ENCODE assay signal across 1 cellular context in the genomic region with DNA sequence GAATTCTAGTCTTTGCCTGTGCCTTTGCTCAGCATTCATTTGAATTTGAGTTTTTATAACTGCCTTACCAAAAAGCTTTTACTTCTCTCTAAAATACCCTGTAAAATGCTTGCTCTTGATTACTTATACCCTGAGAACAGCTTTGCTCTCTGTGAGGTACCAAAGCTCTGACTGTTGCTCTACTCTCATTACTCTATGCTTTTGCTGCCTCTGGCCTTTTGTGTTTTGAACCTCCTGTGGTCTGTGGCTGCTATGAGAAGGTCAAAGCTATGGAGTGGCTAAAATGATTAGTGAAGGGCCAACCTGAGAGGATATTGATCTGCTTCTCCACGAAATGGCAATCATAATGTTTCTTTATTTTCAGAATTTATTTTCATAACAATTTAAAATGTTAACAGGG.
TF ChIP-seq lines count a peak whose summit lies in the region.

No MANE protein-coding gene starts in this region.

TF ChIP-seq in WTC11, 78 proteins besides CTCF, POLR2A, EP300 and RAD21 (continued from another document):
- TF ChIP-seq, protein P1, sequence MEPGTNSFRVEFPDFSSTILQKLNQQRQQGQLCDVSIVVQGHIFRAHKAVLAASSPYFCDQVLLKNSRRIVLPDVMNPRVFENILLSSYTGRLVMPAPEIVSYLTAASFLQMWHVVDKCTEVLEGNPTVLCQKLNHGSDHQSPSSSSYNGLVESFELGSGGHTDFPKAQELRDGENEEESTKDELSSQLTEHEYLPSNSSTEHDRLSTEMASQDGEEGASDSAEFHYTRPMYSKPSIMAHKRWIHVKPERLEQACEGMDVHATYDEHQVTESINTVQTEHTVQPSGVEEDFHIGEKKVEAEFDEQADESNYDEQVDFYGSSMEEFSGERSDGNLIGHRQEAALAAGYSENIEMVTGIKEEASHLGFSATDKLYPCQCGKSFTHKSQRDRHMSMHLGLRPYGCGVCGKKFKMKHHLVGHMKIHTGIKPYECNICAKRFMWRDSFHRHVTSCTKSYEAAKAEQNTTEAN (CRISPR knock-in tag; IDR thresholded peaks at IDR 0.05), result no peak
- TF ChIP-seq ZNF423 (CRISPR knock-in tag; IDR thresholded peaks at IDR 0.05) (no peak), ZNF396 (CRISPR knock-in tag; IDR thresholded peaks at IDR 0.05; ENCODE audit: borderline replicate concordance) (no peak)
- TF ChIP-seq, protein P2, sequence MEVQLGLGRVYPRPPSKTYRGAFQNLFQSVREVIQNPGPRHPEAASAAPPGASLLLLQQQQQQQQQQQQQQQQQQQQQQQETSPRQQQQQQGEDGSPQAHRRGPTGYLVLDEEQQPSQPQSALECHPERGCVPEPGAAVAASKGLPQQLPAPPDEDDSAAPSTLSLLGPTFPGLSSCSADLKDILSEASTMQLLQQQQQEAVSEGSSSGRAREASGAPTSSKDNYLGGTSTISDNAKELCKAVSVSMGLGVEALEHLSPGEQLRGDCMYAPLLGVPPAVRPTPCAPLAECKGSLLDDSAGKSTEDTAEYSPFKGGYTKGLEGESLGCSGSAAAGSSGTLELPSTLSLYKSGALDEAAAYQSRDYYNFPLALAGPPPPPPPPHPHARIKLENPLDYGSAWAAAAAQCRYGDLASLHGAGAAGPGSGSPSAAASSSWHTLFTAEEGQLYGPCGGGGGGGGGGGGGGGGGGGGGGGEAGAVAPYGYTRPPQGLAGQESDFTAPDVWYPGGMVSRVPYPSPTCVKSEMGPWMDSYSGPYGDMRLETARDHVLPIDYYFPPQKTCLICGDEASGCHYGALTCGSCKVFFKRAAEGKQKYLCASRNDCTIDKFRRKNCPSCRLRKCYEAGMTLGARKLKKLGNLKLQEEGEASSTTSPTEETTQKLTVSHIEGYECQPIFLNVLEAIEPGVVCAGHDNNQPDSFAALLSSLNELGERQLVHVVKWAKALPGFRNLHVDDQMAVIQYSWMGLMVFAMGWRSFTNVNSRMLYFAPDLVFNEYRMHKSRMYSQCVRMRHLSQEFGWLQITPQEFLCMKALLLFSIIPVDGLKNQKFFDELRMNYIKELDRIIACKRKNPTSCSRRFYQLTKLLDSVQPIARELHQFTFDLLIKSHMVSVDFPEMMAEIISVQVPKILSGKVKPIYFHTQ (CRISPR knock-in tag; IDR thresholded peaks at IDR 0.05), result no peak
